Comparison of ENCODE assay signal across 1 cellular context in genomic region chrX:130120746-130121504, GRCh38.
A peak's percentile ranks its signal among the peaks of the same experiment; 100 is the strongest.
TF ChIP-seq lines count a peak whose summit lies in the region.

No MANE protein-coding gene starts in this region.

TF ChIP-seq in GM12878, 131 proteins besides CTCF, POLR2A, EP300 and RAD21 (continued from another document):
- TF ChIP-seq PRDM15 (CRISPR knock-in tag; IDR thresholded peaks at IDR 0.05) (no peak), POLR2AphosphoS2 (IDR thresholded peaks at IDR 0.05; ENCODE audit: low read depth, low read length) (no peak), ZNF592 (IDR thresholded peaks at IDR 0.05) (no peak), DPF2 (IDR thresholded peaks at IDR 0.05) (no peak), BRCA1 (IDR thresholded peaks at IDR 0.05; ENCODE audit: low read depth, low read length) (no peak), GATAD2B (conservative IDR thresholded peaks at IDR 0.05; ENCODE audit: low read depth) (peak; percentile 67; the same call in 1 of the 2 replicates), RELA (IDR thresholded peaks at IDR 0.05; ENCODE audit: borderline replicate concordance, partially characterized antibody) (no peak), ZBTB33 (IDR thresholded peaks at IDR 0.05) (no peak), SUZ12 (IDR thresholded peaks at IDR 0.05; ENCODE audit: unreplicated experiment) (no peak), PAX8 (IDR thresholded peaks at IDR 0.05) (no peak), MEF2B (IDR thresholded peaks at IDR 0.05; ENCODE audit: partially characterized antibody, poor library complexity, severe bottlenecking) (no peak), PML (IDR thresholded peaks at IDR 0.05; ENCODE audit: low read length) (no peak), ZBED1 (IDR thresholded peaks at IDR 0.05; ENCODE audit: borderline replicate concordance) (no peak), NR2C1 (IDR thresholded peaks at IDR 0.05) (no peak), E2F8 (IDR thresholded peaks at IDR 0.05; ENCODE audit: low read depth, partially characterized antibody) (no peak), TARDBP (IDR thresholded peaks at IDR 0.05; ENCODE audit: borderline replicate concordance) (no peak), E2F4 (IDR thresholded peaks at IDR 0.05; ENCODE audit: low read depth, low read length) (no peak), BACH1 (IDR thresholded peaks at IDR 0.05; ENCODE audit: borderline replicate concordance) (no peak), YBX1 (IDR thresholded peaks at IDR 0.05) (no peak), MXI1 (IDR thresholded peaks at IDR 0.05; ENCODE audit: low read depth, low read length) (no peak), IRF4 (IDR thresholded peaks at IDR 0.05; ENCODE audit: low read depth, low read length) (no peak), TAF1 (IDR thresholded peaks at IDR 0.05; ENCODE audit: borderline replicate concordance, low read depth, low read length) (no peak), SMC3 (IDR thresholded peaks at IDR 0.05; ENCODE audit: borderline replicate concordance, low read length) (peak; percentile 50; the same call in 1 of the 2 replicates), JUND (IDR thresholded peaks at IDR 0.05; ENCODE audit: low read depth, low read length) (no peak), USF1 (IDR thresholded peaks at IDR 0.05; ENCODE audit: borderline replicate concordance, extremely low read length, insufficient read depth, low read depth, low read length) (no peak), RAD51 (IDR thresholded peaks at IDR 0.05) (no peak), SMAD5 (IDR thresholded peaks at IDR 0.05; ENCODE audit: low read depth) (no peak), ZNF217 (IDR thresholded peaks at IDR 0.05) (no peak), KDM1A (IDR thresholded peaks at IDR 0.05; ENCODE audit: borderline replicate concordance) (no peak), POLR2AphosphoS5 (IDR thresholded peaks at IDR 0.05; ENCODE audit: low read length) (no peak), ASH2L (IDR thresholded peaks at IDR 0.05; ENCODE audit: borderline replicate concordance, low read depth) (no peak), TCF3 (IDR thresholded peaks at IDR 0.05; ENCODE audit: borderline replicate concordance, insufficient read depth, low read depth, low read length) (no peak), EZH2 (IDR thresholded peaks at IDR 0.05; ENCODE audit: borderline replicate concordance, control insufficient read depth, low read depth, low read length) (no peak), LARP7 (IDR thresholded peaks at IDR 0.05) (peak; percentile 74), TCF12 (IDR thresholded peaks at IDR 0.05; ENCODE audit: low read depth, low read length) (no peak), JUNB (IDR thresholded peaks at IDR 0.05) (no peak), ESRRA (IDR thresholded peaks at IDR 0.05; ENCODE audit: low read length) (no peak), EGR1 (IDR thresholded peaks at IDR 0.05; ENCODE audit: borderline replicate concordance in 1 of 2, low read depth in 2 of 2, low read length in 2 of 2) (no peak), HDGF (IDR thresholded peaks at IDR 0.05) (no peak), POU2F2 (IDR thresholded peaks at IDR 0.05; ENCODE audit: borderline replicate concordance, low read depth, low read length) (no peak), FOS (IDR thresholded peaks at IDR 0.05; ENCODE audit: borderline replicate concordance, extremely low read depth, insufficient read length) (no peak), MTA2 (IDR thresholded peaks at IDR 0.05; ENCODE audit: low read depth) (no peak), STAT3 (IDR thresholded peaks at IDR 0.05; ENCODE audit: low read depth, low read length) (no peak)
